In the genomic region with DNA sequence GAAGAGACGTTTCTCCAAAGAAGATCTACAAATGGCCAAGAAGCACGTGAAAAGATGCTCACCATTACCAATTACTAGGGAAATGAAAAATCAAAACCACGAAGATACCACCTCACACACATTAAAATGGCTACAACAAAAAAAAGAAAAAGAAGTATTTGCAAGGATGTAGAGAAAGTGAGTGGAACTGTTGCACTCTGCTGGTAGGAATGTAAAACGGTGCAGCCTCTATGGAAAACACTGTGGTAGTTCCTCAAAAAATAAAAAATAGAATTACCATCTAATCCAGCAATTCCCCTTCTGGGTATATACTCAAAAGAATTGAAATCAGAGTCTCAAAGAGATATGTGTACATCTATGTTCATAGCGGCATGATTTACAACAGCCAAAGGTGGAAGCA, we compare ENCODE assay signal across 12 cellular contexts.
DNase-seq lines count a peak whose midpoint lies in the region; ATAC-seq, FAIRE-seq and TF ChIP-seq lines count a peak whose summit lies in the region.
"Had no signal": no experiment of that assay in that cellular context is flagged by ENCODE, and none has a peak within 500 bp of the region (broad histone marks: within the 10 kb centered on the region; RNA-seq: fewer than 3 reads in every experiment).

No MANE protein-coding gene starts in this region.

- intact Hi-C loops in activated CD4-positive, alpha-beta T cell treated with anti-CD3 and anti-CD28 coated beads for 36 hours (cut with DNase I, micrococcal nuclease), result no loop called here

- CTCF ChIA-PET in activated CD4-positive, alpha-beta T cell treated with anti-CD3 and anti-CD28 coated beads for 36 hours (lab: Charles Lee), result no interaction called here

- DNase-seq in activated CD4-positive, alpha-beta T cell treated with anti-CD3 and anti-CD28 coated beads for 36 hours, result no peak
- DNase-seq in activated CD4-positive, alpha-beta T cell treated with anti-CD3 and anti-CD28 coated beads for 1 hour, result no peak
- DNase-seq in fibroblast of the aortic adventitia (ENCODE audit: low read depth), result peak; percentile 45
- DNase-seq in smooth muscle cell (lab: John Stamatoyannopoulos, UW; ENCODE audit: unreplicated experiment), result no peak
- DNase-seq in effector memory CD4-positive, alpha-beta T cell, result no peak
- DNase-seq: activated T-cell treated with anti-CD3 and anti-CD28 coated beads, Interleukin-2, amount 50 U/mL, for 1 hour; Right ventricle myocardium superior had no signal

- peaks cover 3% of the 10 kb centered on the region for H3F3A ChIP-seq in smooth muscle cell (ENCODE audit: low read depth)

- H3K9me3 Mint-ChIP-seq in activated CD4-positive, alpha-beta T cell treated with anti-CD3 and anti-CD28 coated beads for 36 hours (ENCODE audit: low read depth), result no peaks in the 10 kb centered on the region

- H3K4me1 ChIP-seq in smooth muscle cell (ENCODE audit: low read depth), result no peaks in the 10 kb centered on the region
- no peaks in the 10 kb centered on the region for H3K4me1 ChIP-seq in effector memory CD4-positive, alpha-beta T cell (ENCODE audit: control insufficient read depth, insufficient read depth, low read length, poor library complexity, severe bottlenecking)

- WGBS in smooth muscle cell (ENCODE audit: low lambda C conversion rate), result 66% methylated on average over 5 of the region's 5 CpGs

- peaks cover 4% of the 10 kb centered on the region for H3K36me3 ChIP-seq in smooth muscle cell (ENCODE audit: low read depth)
- H3K36me3 ChIP-seq in effector memory CD4-positive, alpha-beta T cell (ENCODE audit: control insufficient read depth, insufficient read depth, low read length), result no peaks in the 10 kb centered on the region
- H3K36me3 ChIP-seq: neutrophil had no signal

- no peaks in the 10 kb centered on the region for H3K79me2 ChIP-seq in smooth muscle cell (ENCODE audit: low read depth)

- H2AFZ ChIP-seq in smooth muscle cell (ENCODE audit: low read depth), result no peak overlapping the region

- H3K9ac ChIP-seq in smooth muscle cell (ENCODE audit: low read depth), result no peak overlapping the region

- H3K27me3 Mint-ChIP-seq in activated CD4-positive, alpha-beta T cell treated with anti-CD3 and anti-CD28 coated beads for 36 hours, result no peaks in the 10 kb centered on the region

- H3K27me3 ChIP-seq in smooth muscle cell (ENCODE audit: low read depth), result no peaks in the 10 kb centered on the region
- H3K27me3 ChIP-seq in effector memory CD4-positive, alpha-beta T cell (replicated peaks; ENCODE audit: control insufficient read depth, insufficient read depth, low read length, poor library complexity, severe bottlenecking), result no peaks in the 10 kb centered on the region
- H3K27me3 ChIP-seq: neutrophil had no signal

- H3K4me3 ChIP-seq in fibroblast of the aortic adventitia (ENCODE audit: low read depth, low read length) (no peak overlapping the region), smooth muscle cell (no peak overlapping the region)
- H3K4me3 ChIP-seq in effector memory CD4-positive, alpha-beta T cell (ENCODE audit: insufficient read depth, low read depth, low read length, poor library complexity, severe bottlenecking), result no peak overlapping the region

- H3K4me1 Mint-ChIP-seq in activated CD4-positive, alpha-beta T cell treated with anti-CD3 and anti-CD28 coated beads for 36 hours, result peaks cover 56% of the 10 kb centered on the region

- no peak overlapping the region for H3K4me2 ChIP-seq in smooth muscle cell

- ATAC-seq in activated CD4-positive, alpha-beta T cell treated with anti-CD3 and anti-CD28 coated beads for 36 hours, result no peak
- ATAC-seq in HG02973 (IDR thresholded peaks at IDR 0.05; ENCODE audit: unreplicated experiment) (no peak), GM19395 (IDR thresholded peaks at IDR 0.05; ENCODE audit: unreplicated experiment) (no peak)
- ATAC-seq: esophagus mucosa had no signal

- no peaks in the 10 kb centered on the region for H3K9me3 ChIP-seq in smooth muscle cell (replicated peaks; ENCODE audit: low read depth)
- H3K9me3 ChIP-seq in effector memory CD4-positive, alpha-beta T cell (ENCODE audit: control insufficient read depth, low read length), result no peaks in the 10 kb centered on the region
- H3K9me3 ChIP-seq: neutrophil had no signal

- POLR2A ChIA-PET in activated CD4-positive, alpha-beta T cell treated with anti-CD3 and anti-CD28 coated beads for 36 hours (lab: Charles Lee), result no interaction called here

- peak; percentile 65 for TF ChIP-seq CTCF in fibroblast of the aortic adventitia (IDR thresholded peaks at IDR 0.05; ENCODE audit: insufficient read depth, low read length)
- TF ChIP-seq CTCF in smooth muscle cell (IDR thresholded peaks at IDR 0.05; ENCODE audit: borderline replicate concordance, insufficient read depth, poor library complexity, severe bottlenecking), result peak; percentile 65

- H3K36me3 Mint-ChIP-seq in activated CD4-positive, alpha-beta T cell treated with anti-CD3 and anti-CD28 coated beads for 36 hours (ENCODE audit: low read depth), result peaks cover 39% of the 10 kb centered on the region

- H3K27ac Mint-ChIP-seq in activated CD4-positive, alpha-beta T cell treated with anti-CD3 and anti-CD28 coated beads for 36 hours, result peak overlapping the region; percentile 53

- FAIRE-seq in TTC549 (lab: Jason Lieb, UNC), result peak; percentile 46

- H4K20me1 ChIP-seq in smooth muscle cell (ENCODE audit: low read depth), result no peaks in the 10 kb centered on the region

- no peak overlapping the region for H3K27ac ChIP-seq in smooth muscle cell (ENCODE audit: low read depth)
- no peak overlapping the region for H3K27ac ChIP-seq in effector memory CD4-positive, alpha-beta T cell (ENCODE audit: insufficient read depth, low read length, poor library complexity, severe bottlenecking)
- H3K27ac ChIP-seq: neutrophil had no signal

- no peak overlapping the region for H3K4me3 Mint-ChIP-seq in activated CD4-positive, alpha-beta T cell treated with anti-CD3 and anti-CD28 coated beads for 36 hours
